Comparison of ENCODE assay signal across 1 cellular context in genomic region chr1:231719485-231720183, GRCh38.
TF ChIP-seq lines count a peak whose summit lies in the region.

No MANE protein-coding gene starts in this region.

TF ChIP-seq in HepG2, 621 proteins besides CTCF, POLR2A, EP300 and RAD21 (continued from another document):
- TF ChIP-seq STAT6 (CRISPR knock-in tag; IDR thresholded peaks at IDR 0.05; ENCODE audit: borderline replicate concordance) (no peak), CHCHD3 (CRISPR knock-in tag; IDR thresholded peaks at IDR 0.05) (no peak), HOXA5 (CRISPR knock-in tag; IDR thresholded peaks at IDR 0.05) (no peak), FOXP4 (CRISPR knock-in tag; IDR thresholded peaks at IDR 0.05) (no peak), NCOA5 (CRISPR knock-in tag; IDR thresholded peaks at IDR 0.05) (no peak), YEATS2 (CRISPR knock-in tag; IDR thresholded peaks at IDR 0.05; ENCODE audit: borderline replicate concordance) (no peak), ELF3 (CRISPR knock-in tag; IDR thresholded peaks at IDR 0.05) (no peak), ZNF256 (CRISPR knock-in tag; conservative IDR thresholded peaks at IDR 0.05) (no peak), ZNF326 (CRISPR knock-in tag; IDR thresholded peaks at IDR 0.05; ENCODE audit: borderline replicate concordance) (no peak)
